ENCODE assay signal across 9 cellular contexts in genomic region chr5:142095035-142095434, GRCh38. TPM values are rescaled to one million over a fixed set of nuclear protein-coding genes. Genes with fewer than 3 reads are reported as not detected.
A peak's percentile ranks its signal among the peaks of the same experiment; 100 is the strongest.
DNase-seq lines count a peak whose midpoint lies in the region; ATAC-seq and TF ChIP-seq lines count a peak whose summit lies in the region.
"Had no signal": no experiment of that assay in that cellular context is flagged by ENCODE, and none has a peak within 500 bp of the region (broad histone marks: within the 10 kb centered on the region; RNA-seq: fewer than 3 reads in every experiment).

No MANE protein-coding gene starts in this region.

- peaks cover 0 to 2% of the 10 kb centered on the region in 2 donors for H3K36me3 Mint-ChIP-seq in activated naive CD4-positive, alpha-beta T cell treated with anti-CD3 and anti-CD28 coated beads, Interleukin-2, amount 50 U/mL, for 72 hours

- no peak for TF ChIP-seq POLR2A in spleen (IDR thresholded peaks at IDR 0.05)

- WGBS in spleen, 5 donors, result 60 to 71% (median 64%) methylated on average over 4 of the region's 4 CpGs

- peak overlapping the region in 7 of 8 donors; percentile 15 to 74 (median 53) for H3K27ac ChIP-seq in spleen
- peak overlapping the region; percentile 52 to 59 for H3K27ac ChIP-seq in thoracic aorta

- no peaks in the 10 kb centered on the region for H3K9me3 ChIP-seq in spleen
- H3K9me3 ChIP-seq in thoracic aorta, result no peaks in the 10 kb centered on the region

- DNase-seq in activated CD4-positive, alpha-beta T cell treated with anti-CD3 and anti-CD28 coated beads for 24 hours (ENCODE audit: low read depth in 2 of 2), result peak; percentile 56 to 65
- DNase-seq in activated naive CD4-positive, alpha-beta T cell treated with anti-CD3 and anti-CD28 coated beads, Interleukin-2, amount 50 U/mL, for 72 hours (ENCODE audit: low spot score in 2 of 2), result peak; percentile 36 to 84
- no peak for DNase-seq in spleen
- no peak for DNase-seq in thoracic aorta (ENCODE audit: low spot score)
- no peak for DNase-seq in NCI-H446 treated with DMSO at 0.1 percent for 48 hours (lab: John Stamatoyannopoulos, UW)
- DNase-seq in NCI-H2029 (lab: John Stamatoyannopoulos, UW), result no peak
- no peak for DNase-seq in putamen (ENCODE audit: low spot score)
- DNase-seq: NCI-H1092 had no signal

- H3K27me3 ChIP-seq in spleen (replicated peaks in 1 of 7) (no peaks in the 10 kb centered on the region), thoracic aorta (replicated peaks; ENCODE audit: insufficient read depth) (no peaks in the 10 kb centered on the region)

- no peak overlapping the region for H3K4me3 ChIP-seq in spleen
- H3K4me3 ChIP-seq in thoracic aorta, result no peak overlapping the region

- H3K4me1 ChIP-seq in spleen (peaks cover 0 to 17% (median 9%) of the 10 kb centered on the region in 6 donors), thoracic aorta (ENCODE audit: control insufficient read depth in 1 of 2, low read depth in 2 of 2) (peaks cover 6 to 31% of the 10 kb centered on the region in 2 donors)

- H3K36me3 ChIP-seq in spleen (no peaks in the 10 kb centered on the region), thoracic aorta (no peaks in the 10 kb centered on the region)

- H3K27ac Mint-ChIP-seq in activated naive CD4-positive, alpha-beta T cell treated with anti-CD3 and anti-CD28 coated beads, Interleukin-2, amount 50 U/mL, for 72 hours, result peak overlapping the region; percentile 90 to 99

- TF ChIP-seq CTCF in spleen (IDR thresholded peaks at IDR 0.05 in 8 of 11, conservative IDR thresholded peaks at IDR 0.05 in 3 of 11) (no peak), thoracic aorta (IDR thresholded peaks at IDR 0.05) (no peak)

- intact Hi-C loops in spleen (cut with DNase I; ENCODE audit: low total_unique reads), result no loop called here

- no peaks in the 10 kb centered on the region for H3K9me3 Mint-ChIP-seq in activated naive CD4-positive, alpha-beta T cell treated with anti-CD3 and anti-CD28 coated beads, Interleukin-2, amount 50 U/mL, for 72 hours

- peak; percentile 25 to 46 for ATAC-seq in activated naive CD4-positive, alpha-beta T cell treated with anti-CD3 and anti-CD28 coated beads, Interleukin-2, amount 50 U/mL, for 72 hours
- no peak for ATAC-seq in thoracic aorta (ENCODE audit: insufficient number of reproducible peaks, low FRiP score, low read depth)
- no peak for ATAC-seq in GM21447 (IDR thresholded peaks at IDR 0.05; ENCODE audit: unreplicated experiment)

RNA-seq across cellular contexts. Expression of gene NDFIP1, which starts 13.5 kb away (rescaled TPM):
- total RNA-seq in activated naive CD4-positive, alpha-beta T cell treated with anti-CD3 and anti-CD28 coated beads, Interleukin-2, amount 50 U/mL, for 72 hours, result 10 to 100 TPM; 70.5 to 92.3 TPM
- 100 to 1,000 TPM in 2 of 7 donors, 10 to 100 TPM in 5; 58.4 to 111 (median 88.7) TPM for total RNA-seq in spleen
- polyA plus RNA-seq in spleen, result 10 to 100 TPM; 14.2 to 26.8 (median 26.7) TPM
- 100 to 1,000 TPM; 102 to 134 TPM for total RNA-seq in thoracic aorta

Comparison
In these comparisons a context has a peak if more than half of its experiments do, and no peak if none do; other contexts are left out.
1. DNase-seq: peak in activated CD4-positive, alpha-beta T cell treated with anti-CD3 and anti-CD28 coated beads for 24 hours (2 of 2) and activated naive CD4-positive, alpha-beta T cell treated with anti-CD3 and anti-CD28 coated beads, Interleukin-2, amount 50 U/mL, for 72 hours (2 of 2); none in spleen (single experiment), thoracic aorta (single experiment), NCI-H446 treated with DMSO at 0.1 percent for 48 hours (single experiment), NCI-H2029 (single experiment) and putamen (single experiment).
2. ATAC-seq: peak in activated naive CD4-positive, alpha-beta T cell treated with anti-CD3 and anti-CD28 coated beads, Interleukin-2, amount 50 U/mL, for 72 hours (2 of 2); none in thoracic aorta (single experiment) and GM21447 (single experiment).